Comparison of ENCODE assay signal across 1 cellular context in genomic region chrX:56033495-56034180, GRCh38.
TF ChIP-seq lines count a peak whose summit lies in the region.

No MANE protein-coding gene starts in this region.

TF ChIP-seq in WTC11, 78 proteins besides CTCF, POLR2A, EP300 and RAD21 (continued from another document):
- TF ChIP-seq ATF6 (CRISPR knock-in tag; IDR thresholded peaks at IDR 0.05) (no peak), PRDM15 (CRISPR knock-in tag; IDR thresholded peaks at IDR 0.05) (no peak), MXD4 (CRISPR knock-in tag; IDR thresholded peaks at IDR 0.05; ENCODE audit: borderline replicate concordance) (no peak), ZBTB21 (CRISPR knock-in tag; IDR thresholded peaks at IDR 0.05; ENCODE audit: borderline replicate concordance) (no peak), ZNF232 (CRISPR knock-in tag; IDR thresholded peaks at IDR 0.05) (no peak), ERG (CRISPR knock-in tag; IDR thresholded peaks at IDR 0.05) (no peak), TCF7 (CRISPR knock-in tag; IDR thresholded peaks at IDR 0.05; ENCODE audit: low read depth) (no peak), JUN (CRISPR knock-in tag; IDR thresholded peaks at IDR 0.05) (no peak)
- TF ChIP-seq, protein P1, sequence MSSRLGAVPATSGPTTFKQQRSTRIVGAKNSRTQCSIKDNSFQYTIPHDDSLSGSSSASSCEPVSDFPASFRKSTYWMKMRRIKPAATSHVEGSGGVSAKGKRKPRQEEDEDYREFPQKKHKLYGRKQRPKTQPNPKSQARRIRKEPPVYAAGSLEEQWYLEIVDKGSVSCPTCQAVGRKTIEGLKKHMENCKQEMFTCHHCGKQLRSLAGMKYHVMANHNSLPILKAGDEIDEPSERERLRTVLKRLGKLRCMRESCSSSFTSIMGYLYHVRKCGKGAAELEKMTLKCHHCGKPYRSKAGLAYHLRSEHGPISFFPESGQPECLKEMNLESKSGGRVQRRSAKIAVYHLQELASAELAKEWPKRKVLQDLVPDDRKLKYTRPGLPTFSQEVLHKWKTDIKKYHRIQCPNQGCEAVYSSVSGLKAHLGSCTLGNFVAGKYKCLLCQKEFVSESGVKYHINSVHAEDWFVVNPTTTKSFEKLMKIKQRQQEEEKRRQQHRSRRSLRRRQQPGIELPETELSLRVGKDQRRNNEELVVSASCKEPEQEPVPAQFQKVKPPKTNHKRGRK (CRISPR knock-in tag; IDR thresholded peaks at IDR 0.05; ENCODE audit: borderline replicate concordance), result no peak
